ENCODE assay signal across 1 cellular context in the genomic region with DNA sequence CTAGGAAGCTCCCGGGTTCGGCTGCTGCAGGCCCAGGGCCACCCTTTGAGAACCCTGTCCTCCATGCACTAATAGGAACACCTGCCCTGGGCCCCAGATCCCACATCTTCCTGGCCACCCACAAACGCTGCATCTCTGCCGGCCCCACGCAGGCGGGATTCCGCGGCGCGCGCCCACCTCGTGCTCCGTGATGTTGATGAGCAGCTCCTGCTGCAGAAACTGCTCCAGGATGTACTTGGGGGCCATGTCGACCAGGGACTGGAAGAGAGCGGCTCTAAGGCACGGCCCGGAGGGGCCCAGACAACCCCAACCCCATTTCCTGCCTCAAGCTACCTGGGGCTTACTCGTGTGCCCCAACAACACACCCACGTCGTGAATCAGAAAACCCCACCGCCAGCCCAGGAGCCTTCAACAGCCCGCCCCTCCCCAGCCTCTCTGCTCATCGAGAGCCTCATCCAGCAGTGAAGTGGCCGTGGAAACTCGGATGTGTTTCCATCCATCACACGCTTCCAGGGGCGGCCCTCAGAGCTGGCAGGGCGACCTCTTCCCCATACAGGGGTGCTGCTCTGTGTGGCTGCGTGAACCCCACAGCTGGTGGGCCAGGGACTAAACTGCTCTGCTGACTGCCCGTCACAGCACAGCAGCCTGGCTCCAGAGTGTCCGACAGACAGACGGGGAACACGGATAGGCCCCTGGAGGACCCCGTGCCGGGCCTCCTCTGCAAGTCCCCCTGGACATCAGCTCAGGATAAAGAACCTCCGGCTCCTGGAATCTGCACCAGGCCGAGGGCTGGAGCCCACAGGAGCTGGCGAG.
TF ChIP-seq lines count a peak whose summit lies in the region.

No MANE protein-coding gene starts in this region.

TF ChIP-seq in IMR-90, 13 proteins besides CTCF, POLR2A, EP300 and RAD21:
- TF ChIP-seq MAFK (IDR thresholded peaks at IDR 0.05; ENCODE audit: low read depth, low read length) (no peak), FOS (IDR thresholded peaks at IDR 0.05; ENCODE audit: low read depth, low read length) (no peak), RFX5 (IDR thresholded peaks at IDR 0.05; ENCODE audit: low read depth, low read length) (no peak), RCOR1 (IDR thresholded peaks at IDR 0.05; ENCODE audit: insufficient replicate concordance, low read length) (no peak), MXI1 (IDR thresholded peaks at IDR 0.05; ENCODE audit: borderline replicate concordance, low read depth, low read length) (no peak), MAZ (IDR thresholded peaks at IDR 0.05; ENCODE audit: borderline replicate concordance, low read depth, low read length) (no peak), CHD1 (IDR thresholded peaks at IDR 0.05; ENCODE audit: low read depth, low read length) (no peak), NFE2L2 (IDR thresholded peaks at IDR 0.05; ENCODE audit: low read depth, low read length) (no peak), SMC3 (IDR thresholded peaks at IDR 0.05; ENCODE audit: low read depth, low read length) (no peak), BHLHE40 (IDR thresholded peaks at IDR 0.05; ENCODE audit: low read depth, low read length) (no peak), CEBPB (IDR thresholded peaks at IDR 0.05; ENCODE audit: low read depth, low read length) (no peak)
- TF ChIP-seq, protein P1, sequence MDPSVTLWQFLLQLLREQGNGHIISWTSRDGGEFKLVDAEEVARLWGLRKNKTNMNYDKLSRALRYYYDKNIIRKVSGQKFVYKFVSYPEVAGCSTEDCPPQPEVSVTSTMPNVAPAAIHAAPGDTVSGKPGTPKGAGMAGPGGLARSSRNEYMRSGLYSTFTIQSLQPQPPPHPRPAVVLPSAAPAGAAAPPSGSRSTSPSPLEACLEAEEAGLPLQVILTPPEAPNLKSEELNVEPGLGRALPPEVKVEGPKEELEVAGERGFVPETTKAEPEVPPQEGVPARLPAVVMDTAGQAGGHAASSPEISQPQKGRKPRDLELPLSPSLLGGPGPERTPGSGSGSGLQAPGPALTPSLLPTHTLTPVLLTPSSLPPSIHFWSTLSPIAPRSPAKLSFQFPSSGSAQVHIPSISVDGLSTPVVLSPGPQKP (IDR thresholded peaks at IDR 0.05; ENCODE audit: borderline replicate concordance, low read depth, low read length): no peak
- TF ChIP-seq, protein P2, sequence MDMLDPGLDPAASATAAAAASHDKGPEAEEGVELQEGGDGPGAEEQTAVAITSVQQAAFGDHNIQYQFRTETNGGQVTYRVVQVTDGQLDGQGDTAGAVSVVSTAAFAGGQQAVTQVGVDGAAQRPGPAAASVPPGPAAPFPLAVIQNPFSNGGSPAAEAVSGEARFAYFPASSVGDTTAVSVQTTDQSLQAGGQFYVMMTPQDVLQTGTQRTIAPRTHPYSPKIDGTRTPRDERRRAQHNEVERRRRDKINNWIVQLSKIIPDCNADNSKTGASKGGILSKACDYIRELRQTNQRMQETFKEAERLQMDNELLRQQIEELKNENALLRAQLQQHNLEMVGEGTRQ (IDR thresholded peaks at IDR 0.05; ENCODE audit: low read depth, low read length): no peak
